Comparison of ENCODE assay signal across 29 cellular contexts in genomic region chr1:54694771-54695170, GRCh38.
"Had no signal": no experiment of that assay in that cellular context is flagged by ENCODE, and none has a peak within 500 bp of the region (broad histone marks: within the 10 kb centered on the region; RNA-seq: fewer than 3 reads in every experiment).

No MANE protein-coding gene starts in this region.

- ATAC-seq: stimulated activated effector memory CD8-positive, alpha-beta T cell treated with anti-CD3 and anti-CD28 coated beads, Interleukin-12 subunit alpha, Interleukin-12 subunit beta, amount 100 ng/mL, for 72 hours; stimulated activated memory B cell treated with anti-CD40 and anti-IgM and Interleukin-4, amounts not matched to agents 10 μg/mL and 1 μg/mL and 100 μg/mL, for 72 hours; stimulated activated naive B cell treated with anti-CD40 and anti-IgM and Interleukin-4, amounts not matched to agents 10 μg/mL and 1 μg/mL and 100 μg/mL, for 72 hours; stimulated activated naive CD8-positive, alpha-beta T cell treated with anti-CD3 and anti-CD28 coated beads, Interleukin-15, amount 100 ng/mL, for 72 hours; stimulated activated naive CD8-positive, alpha-beta T cell treated with anti-CD3 and anti-CD28 coated beads, Interleukin-15, Interleukin-2, amounts not matched to agents 100 U/mL and 50 U/mL, for 24 hours; upper lobe of right lung had no signal

- H3K36me3 ChIP-seq: suprapubic skin, thoracic aorta, thyroid gland, tibial nerve, transverse colon, upper lobe of left lung, upper lobe of right lung, uterus, vagina had no signal

- H3K27ac ChIP-seq: stomach, suprapubic skin, testis, thoracic aorta, thyroid gland, tibial artery, tibial nerve, transverse colon, upper lobe of left lung, upper lobe of right lung, uterus, vagina had no signal

- H3K9me3 ChIP-seq: stomach, suprapubic skin, testis, thoracic aorta, thyroid gland, tibial artery, tibial nerve, transverse colon, upper lobe of left lung, upper lobe of right lung, uterus, vagina had no signal

- H3K4me3 ChIP-seq: stomach, suprapubic skin, testis, thoracic aorta, thyroid gland, tibial artery, tibial nerve, transverse colon, upper lobe of left lung, upper lobe of right lung, uterus, vagina had no signal

- H3K36me3 Mint-ChIP-seq: stimulated activated effector memory CD8-positive, alpha-beta T cell treated with anti-CD3 and anti-CD28 coated beads, Interleukin-12 subunit alpha, Interleukin-12 subunit beta, amount 100 ng/mL, for 72 hours; stimulated activated memory B cell treated with anti-CD40 and anti-IgM and Interleukin-4, amounts not matched to agents 10 μg/mL and 1 μg/mL and 100 μg/mL, for 72 hours; stimulated activated naive B cell treated with anti-CD40 and anti-IgM and Interleukin-4, amounts not matched to agents 10 μg/mL and 1 μg/mL and 100 μg/mL, for 72 hours; type B pancreatic cell had no signal

- H3K27me3 ChIP-seq: stomach, suprapubic skin, testis, thyroid gland, tibial artery, tibial nerve, transverse colon, upper lobe of left lung, upper lobe of right lung, uterus, vagina had no signal

- H3K9me3 Mint-ChIP-seq: stimulated activated effector memory CD8-positive, alpha-beta T cell treated with anti-CD3 and anti-CD28 coated beads, Interleukin-12 subunit alpha, Interleukin-12 subunit beta, amount 100 ng/mL, for 72 hours; stimulated activated memory B cell treated with anti-CD40 and anti-IgM and Interleukin-4, amounts not matched to agents 10 μg/mL and 1 μg/mL and 100 μg/mL, for 72 hours; stimulated activated naive B cell treated with anti-CD40 and anti-IgM and Interleukin-4, amounts not matched to agents 10 μg/mL and 1 μg/mL and 100 μg/mL, for 72 hours; stimulated activated naive CD8-positive, alpha-beta T cell treated with anti-CD3 and anti-CD28 coated beads, Interleukin-15, amount 100 ng/mL, for 72 hours; stimulated activated naive CD8-positive, alpha-beta T cell treated with anti-CD3 and anti-CD28 coated beads, Interleukin-15, Interleukin-2, amounts not matched to agents 100 ng/mL and 50 ng/mL, for 24 hours; type B pancreatic cell had no signal

- H3K4me3 Mint-ChIP-seq: stimulated activated effector memory CD8-positive, alpha-beta T cell treated with anti-CD3 and anti-CD28 coated beads, Interleukin-12 subunit alpha, Interleukin-12 subunit beta, amount 100 ng/mL, for 72 hours; stimulated activated memory B cell treated with anti-CD40 and anti-IgM and Interleukin-4, amounts not matched to agents 10 μg/mL and 1 μg/mL and 100 μg/mL, for 72 hours; stimulated activated naive B cell treated with anti-CD40 and anti-IgM and Interleukin-4, amounts not matched to agents 10 μg/mL and 1 μg/mL and 100 μg/mL, for 72 hours; stimulated activated naive CD8-positive, alpha-beta T cell treated with anti-CD3 and anti-CD28 coated beads, Interleukin-15, amount 100 ng/mL, for 72 hours; stimulated activated naive CD8-positive, alpha-beta T cell treated with anti-CD3 and anti-CD28 coated beads, Interleukin-15, Interleukin-2, amounts not matched to agents 100 ng/mL and 50 ng/mL, for 24 hours; type B pancreatic cell had no signal

- DNase-seq: stimulated activated CD4-positive, alpha-beta T cell treated with anti-CD3 and anti-CD28 coated beads, Interleukin-2, amount 100 ng/mL, for 48 hours; stimulated activated CD4-positive, alpha-beta T cell treated with anti-CD3 and anti-CD28 coated beads, Interleukin-4, amount 100 ng/mL, for 1 hour; stimulated activated CD4-positive, alpha-beta T cell treated with anti-CD3 and anti-CD28 coated beads, Interleukin-4, amount 100 ng/mL, for 24 hours; stimulated activated CD4-positive, alpha-beta T cell treated with anti-CD3 and anti-CD28 coated beads, Interleukin-4, amount 100 ng/mL, for 4 hours; stimulated activated CD8-positive, alpha-beta memory T cell treated with anti-CD3 and anti-CD28 coated beads, Interleukin-4, amount 100 ng/mL, for 48 hours; stimulated activated naive B cell treated with anti-CD40 and anti-IgM and Interleukin-4, amounts not matched to agents 10 μg/mL and 1 μg/mL and 100 μg/mL, for 72 hours; stimulated activated naive CD4-positive, alpha-beta T cell; stimulated activated naive CD4-positive, alpha-beta T cell treated with Interleukin-2 at 50 U/mL for 16 hours; stimulated activated naive CD8-positive, alpha-beta T cell treated with anti-CD3 and anti-CD28 coated beads, Interleukin-15, amount 100 ng/mL, for 72 hours; stimulated activated naive CD8-positive, alpha-beta T cell treated with anti-CD3 and anti-CD28 coated beads, Interleukin-15, Interleukin-2, amounts not matched to agents 100 U/mL and 50 U/mL, for 24 hours; stomach; substantia nigra; testis; thyroid gland; tibial artery; transverse colon; trophoblast cell; upper lobe of left lung; upper lobe of right lung; uterus had no signal

- H3K4me1 Mint-ChIP-seq: stimulated activated effector memory CD8-positive, alpha-beta T cell treated with anti-CD3 and anti-CD28 coated beads, Interleukin-12 subunit alpha, Interleukin-12 subunit beta, amount 100 ng/mL, for 72 hours; stimulated activated memory B cell treated with anti-CD40 and anti-IgM and Interleukin-4, amounts not matched to agents 10 μg/mL and 1 μg/mL and 100 μg/mL, for 72 hours; stimulated activated naive B cell treated with anti-CD40 and anti-IgM and Interleukin-4, amounts not matched to agents 10 μg/mL and 1 μg/mL and 100 μg/mL, for 72 hours; stimulated activated naive CD8-positive, alpha-beta T cell treated with anti-CD3 and anti-CD28 coated beads, Interleukin-15, amount 100 ng/mL, for 72 hours had no signal

- H3K4me1 ChIP-seq: stomach, suprapubic skin, testis, thyroid gland, tibial artery, tibial nerve, transverse colon, upper lobe of left lung, upper lobe of right lung, uterus, vagina had no signal

- H3K27ac Mint-ChIP-seq: stimulated activated effector memory CD8-positive, alpha-beta T cell treated with anti-CD3 and anti-CD28 coated beads, Interleukin-12 subunit alpha, Interleukin-12 subunit beta, amount 100 ng/mL, for 72 hours; stimulated activated memory B cell treated with anti-CD40 and anti-IgM and Interleukin-4, amounts not matched to agents 10 μg/mL and 1 μg/mL and 100 μg/mL, for 72 hours; stimulated activated naive B cell treated with anti-CD40 and anti-IgM and Interleukin-4, amounts not matched to agents 10 μg/mL and 1 μg/mL and 100 μg/mL, for 72 hours; stimulated activated naive CD8-positive, alpha-beta T cell treated with anti-CD3 and anti-CD28 coated beads, Interleukin-15, amount 100 ng/mL, for 72 hours; stimulated activated naive CD8-positive, alpha-beta T cell treated with anti-CD3 and anti-CD28 coated beads, Interleukin-15, Interleukin-2, amounts not matched to agents 100 ng/mL and 50 ng/mL, for 24 hours; type B pancreatic cell had no signal

- FAIRE-seq: urothelium cell line had no signal
